In the genomic region with DNA sequence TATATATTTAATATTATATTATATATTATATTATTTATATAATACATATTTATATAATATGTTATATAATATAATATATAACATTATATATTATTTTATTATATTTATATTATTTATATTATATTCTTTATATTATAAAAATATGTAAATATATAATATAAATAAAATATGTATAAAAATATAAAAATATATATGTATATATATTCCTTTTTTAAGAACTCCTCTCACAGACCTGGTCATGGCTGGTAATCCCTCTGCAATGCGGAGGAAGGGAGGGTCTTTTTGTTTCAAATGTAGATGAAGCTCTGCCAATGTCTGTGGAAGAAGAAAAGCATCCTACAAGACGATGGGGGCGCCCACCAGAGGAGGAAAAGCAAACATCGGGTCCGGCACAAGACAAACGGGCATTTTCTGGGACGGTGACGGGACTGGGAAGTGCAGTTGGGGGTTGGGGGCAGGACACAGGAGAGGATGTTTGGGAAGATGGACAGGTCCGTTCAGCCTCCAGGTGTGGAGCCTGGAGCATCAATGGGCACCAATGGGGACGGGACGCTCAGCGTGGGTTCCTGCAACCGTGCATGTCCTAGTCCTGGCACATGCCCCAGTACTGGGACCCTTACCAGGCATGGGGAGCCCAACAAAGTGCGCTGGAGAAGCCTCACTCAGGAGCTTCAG, we compare ENCODE assay signal across 23 cellular contexts.
A peak's percentile ranks its signal among the peaks of the same experiment; 100 is the strongest.
DNase-seq lines count a peak whose midpoint lies in the region; ATAC-seq, FAIRE-seq and TF ChIP-seq lines count a peak whose summit lies in the region.
"Had no signal": no experiment of that assay in that cellular context is flagged by ENCODE, and none has a peak within 500 bp of the region (broad histone marks: within the 10 kb centered on the region; RNA-seq: fewer than 3 reads in every experiment).

No MANE protein-coding gene starts in this region.

- H2BK12ac ChIP-seq in neuronal stem cell (ENCODE audit: low read length) = no peak overlapping the region

- H3K9me3 ChIP-seq in DND-41 (ENCODE audit: insufficient read depth, low read length, severe bottlenecking) = peaks cover 2% of the 10 kb centered on the region
- H3K9me3 ChIP-seq in neuronal stem cell (replicated peaks in 1 of 2; ENCODE audit: control insufficient read depth in 2 of 2, insufficient read depth in 1 of 2, low read depth in 1 of 2, low read length in 2 of 2) = peaks cover 0 to under 1% of the 10 kb centered on the region in 2 donors
- peaks cover 0 to 13% (median 5%) of the 10 kb centered on the region in 4 donors for H3K9me3 ChIP-seq in stomach
- H3K9me3 ChIP-seq in OCI-LY7 (ENCODE audit: low read length) = no peaks in the 10 kb centered on the region
- H3K9me3 ChIP-seq: A549 had no signal

- POLR2A ChIA-PET in OCI-LY7 (lab: Charles Lee) = no interaction called here

- no peak overlapping the region for H3K4ac ChIP-seq in neuronal stem cell (ENCODE audit: low read length)

- H3K79me1 ChIP-seq in neuronal stem cell (ENCODE audit: low read depth, low read length) = no peaks in the 10 kb centered on the region

- H3K27me3 ChIP-seq in DND-41 (ENCODE audit: insufficient read depth, low read length, poor library complexity) = no peaks in the 10 kb centered on the region
- peaks cover 0 to 2% (median 0%) of the 10 kb centered on the region in 3 experiments for H3K27me3 ChIP-seq in neuronal stem cell (ENCODE audit: control insufficient read depth in 3 of 3, insufficient read depth in 3 of 3, low read depth in 1 of 3, low read length in 3 of 3)
- H3K27me3 ChIP-seq in stomach = peaks cover 0 to 10% (median 0%) of the 10 kb centered on the region in 3 donors

- H3K4me2 ChIP-seq in DND-41 (ENCODE audit: insufficient read depth, low read length) (no peak overlapping the region), neuronal stem cell (ENCODE audit: insufficient read depth, low read length, poor library complexity, severe bottlenecking) (no peak overlapping the region), OCI-LY7 (ENCODE audit: low read length) (no peak overlapping the region)
- H3K4me2 ChIP-seq: A549, KMS-11 had no signal

- H3K27ac ChIP-seq in DND-41 (ENCODE audit: low read length) (no peak overlapping the region), neuronal stem cell (replicated peaks; ENCODE audit: low read length) (no peak overlapping the region), stomach (no peak overlapping the region), OCI-LY7 (ENCODE audit: low read depth, low read length, poor library complexity, severe bottlenecking) (no peak overlapping the region)
- H3K27ac ChIP-seq: A549, KMS-11 had no signal

- H3K23ac ChIP-seq in neuronal stem cell (ENCODE audit: low read depth, low read length, poor library complexity) = no peak overlapping the region

- H3K79me2 ChIP-seq in DND-41 (ENCODE audit: insufficient read depth, low read length) = no peaks in the 10 kb centered on the region
- no peaks in the 10 kb centered on the region for H3K79me2 ChIP-seq in OCI-LY7 (ENCODE audit: insufficient read depth, low read depth, low read length)

- peak overlapping the region; percentile 41 for H2BK15ac ChIP-seq in neuronal stem cell (ENCODE audit: low read length)

- peak overlapping the region; percentile 3 for H2AK5ac ChIP-seq in neuronal stem cell (ENCODE audit: low read depth, low read length)

- no peak overlapping the region for H4K8ac ChIP-seq in neuronal stem cell (ENCODE audit: low read depth, low read length)

- H2BK120ac ChIP-seq in neuronal stem cell (ENCODE audit: low read depth, low read length) = no peak overlapping the region

- H4K20me1 ChIP-seq in DND-41 (ENCODE audit: insufficient read depth, low read length) (no peaks in the 10 kb centered on the region), OCI-LY7 (ENCODE audit: insufficient read depth, low read length) (no peaks in the 10 kb centered on the region)

- DNase-seq in DND-41 = no peak
- no peak for DNase-seq in RCC 7860 (ENCODE audit: low spot score)
- DNase-seq in frontal cortex (ENCODE audit: low spot score in 2 of 2) = no peak
- no peak for DNase-seq in neuronal stem cell (ENCODE audit: low spot score)
- no peak for DNase-seq in SIG-M5 treated with dmso at 0.1 percent for 504 hours (lab: John Stamatoyannopoulos, UW; ENCODE audit: unreplicated experiment)
- DNase-seq in stomach = no peak
- DNase-seq in NOMO-1 (lab: John Stamatoyannopoulos, UW; ENCODE audit: unreplicated experiment in 2 of 2) = no peak
- DNase-seq in OCI-LY7 (ENCODE audit: low spot score) = no peak
- DNase-seq: DMS53, EL, IMR-90, NCI-H1092 treated with DMSO at 0.1 percent for 48 hours, NCI-H146, NCI-H2029, NCI-H2171, NCI-H345, NCI-H524, NCI-H82, Right ventricle myocardium superior had no signal

- H2AFZ ChIP-seq in DND-41 (ENCODE audit: low read depth, low read length) = no peak overlapping the region
- no peak overlapping the region for H2AFZ ChIP-seq in neuronal stem cell (ENCODE audit: low read length)
- no peak overlapping the region for H2AFZ ChIP-seq in OCI-LY7 (ENCODE audit: low read length)

- no peak overlapping the region for H4K91ac ChIP-seq in neuronal stem cell (ENCODE audit: low read depth, low read length, poor library complexity)

- TF ChIP-seq EP300 in stomach (IDR thresholded peaks at IDR 0.05) = no peak

- H3K4me3 ChIP-seq in DND-41 (ENCODE audit: low read depth in 1 of 2, low read length in 2 of 2) (no peak overlapping the region), neuronal stem cell (ENCODE audit: low read length in 2 of 2) (peak overlapping the region in 1 of 2 donors; percentile 53), stomach (no peak overlapping the region), OCI-LY7 (ENCODE audit: low read depth, low read length, poor library complexity, severe bottlenecking) (no peak overlapping the region)
- H3K4me3 ChIP-seq: A549, GM12878 had no signal

- no peak overlapping the region for H2BK5ac ChIP-seq in neuronal stem cell (ENCODE audit: low read length)

- TF ChIP-seq POLR2A in stomach (IDR thresholded peaks at IDR 0.05) = no peak

- ATAC-seq in DND-41 (ENCODE audit: insufficient read depth, low read depth) = no peak
- ATAC-seq: A549, GM12878 had no signal

- H3K9ac ChIP-seq in DND-41 (ENCODE audit: low read depth, low read length) = no peak overlapping the region
- H3K9ac ChIP-seq in neuronal stem cell (ENCODE audit: low read depth, low read length, poor library complexity) = no peak overlapping the region
- H3K9ac ChIP-seq: KMS-11 had no signal

- intact Hi-C loops in stomach (cut with DNase I; ENCODE audit: low total_unique reads) = no loop called here
- intact Hi-C loops in OCI-LY7 (cut with micrococcal nuclease; ENCODE audit: unreplicated experiment) = no loop called here

- no TSS peak for BruUV-seq in OCI-LY7 (replicated peaks; lab: Mats Ljungman, UMichigan)

- FAIRE-seq in RCC 7860 (lab: Jason Lieb, UNC) = peak; percentile 99
- FAIRE-seq in frontal cortex (lab: Jason Lieb, UNC) = peak; percentile 98
- FAIRE-seq: A549, GM12878, HTR-8/SVneo had no signal

- H3K36me3 ChIP-seq in DND-41 (ENCODE audit: insufficient read depth, low read length) (no peaks in the 10 kb centered on the region), neuronal stem cell (replicated peaks in 1 of 2; ENCODE audit: control insufficient read depth in 2 of 2, insufficient read depth in 2 of 2, low read length in 2 of 2) (no peaks in the 10 kb centered on the region), stomach (no peaks in the 10 kb centered on the region), OCI-LY7 (ENCODE audit: insufficient read depth, low read length) (no peaks in the 10 kb centered on the region)

- H3K14ac ChIP-seq in neuronal stem cell (ENCODE audit: low read length) = no peak overlapping the region

- H3K18ac ChIP-seq in neuronal stem cell (ENCODE audit: low read length) = no peak overlapping the region

- peak; percentile 15 for TF ChIP-seq CTCF in DND-41 (IDR thresholded peaks at IDR 0.05; ENCODE audit: borderline replicate concordance, extremely low read depth, low read length, poor library complexity, severe bottlenecking)
- TF ChIP-seq CTCF in stomach (IDR thresholded peaks at IDR 0.05) = no peak
- TF ChIP-seq CTCF in OCI-LY7 (conservative IDR thresholded peaks at IDR 0.05; ENCODE audit: low read length) = no peak

- no CpG with 5 or more reads among the region's 14 CpGs for WGBS in neuronal stem cell (ENCODE audit: extremely low coverage in 2 of 2, insufficient read length in 2 of 2, insufficient replicate concordance in 1 of 2), 2 donors
- 65 to 73% (median 69%) methylated on average over 14 of the region's 14 CpGs for WGBS in stomach, 5 donors

- CTCF ChIA-PET in OCI-LY7 (lab: Charles Lee; ENCODE audit: unreplicated experiment) = no interaction called here

- H3K9me2 ChIP-seq in OCI-LY7 (ENCODE audit: insufficient read depth, low read length) = no peaks in the 10 kb centered on the region

- H3K4me1 ChIP-seq in DND-41 (ENCODE audit: insufficient read depth, low read length) = no peaks in the 10 kb centered on the region; the same call in 1 of the 2 replicates
- H3K4me1 ChIP-seq in neuronal stem cell (ENCODE audit: control insufficient read depth in 2 of 2, insufficient read depth in 1 of 2, low read depth in 1 of 2, low read length in 2 of 2) = peaks cover 11 to 22% of the 10 kb centered on the region in 2 donors
- no peaks in the 10 kb centered on the region for H3K4me1 ChIP-seq in stomach
- H3K4me1 ChIP-seq in OCI-LY7 (ENCODE audit: insufficient read depth, low read length, poor library complexity, severe bottlenecking) = no peaks in the 10 kb centered on the region
- H3K4me1 ChIP-seq: A549 had no signal
